In the genomic region with DNA sequence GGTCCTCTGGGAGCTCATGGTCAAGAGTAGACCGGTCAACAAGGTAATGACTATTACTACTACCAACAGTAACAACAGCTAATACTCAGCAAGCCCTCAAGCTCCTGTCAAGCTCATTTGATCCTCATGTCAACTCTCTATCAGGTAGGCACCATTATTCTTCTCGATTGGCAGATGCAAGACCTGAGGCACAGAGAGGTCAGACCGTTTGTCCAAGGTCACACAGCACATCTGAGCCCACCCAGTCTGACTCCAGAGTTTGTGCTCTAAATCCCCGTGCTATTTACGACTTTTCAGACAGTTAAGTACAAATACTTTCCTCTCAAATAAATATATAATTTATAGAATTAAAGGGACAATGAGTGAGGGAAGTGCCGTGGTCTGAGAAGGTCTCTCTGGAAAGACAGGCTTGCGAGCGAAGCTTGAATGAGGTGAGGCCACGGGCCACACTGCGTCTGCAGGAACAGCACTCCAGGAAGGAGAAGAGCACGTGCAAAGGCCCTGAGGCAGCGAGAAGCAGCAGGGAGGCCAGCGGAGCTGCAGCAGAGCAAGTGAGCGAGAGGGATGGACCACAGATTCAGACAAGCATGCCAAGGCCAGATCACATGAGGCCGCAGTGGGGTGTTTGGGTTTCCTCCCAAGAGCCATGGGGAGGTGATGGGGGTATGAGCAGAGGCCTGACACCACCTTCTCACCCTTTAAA, we compare ENCODE assay signal across 22 cellular contexts.
DNase-seq lines count a peak whose midpoint lies in the region; ATAC-seq, FAIRE-seq and TF ChIP-seq lines count a peak whose summit lies in the region.
"Had no signal": no experiment of that assay in that cellular context is flagged by ENCODE, and none has a peak within 500 bp of the region (broad histone marks: within the 10 kb centered on the region; RNA-seq: fewer than 3 reads in every experiment).

No MANE protein-coding gene starts in this region.

- WGBS in GM12878 (ENCODE audit: insufficient coverage, insufficient replicate concordance, low lambda C conversion rate, missing lambda C conversion rate) = 94% methylated on average over 15 of the region's 15 CpGs
- 92% methylated on average over 13 of the region's 15 CpGs for WGBS in mesenchymal stem cell

- no peak overlapping the region for H3K23ac ChIP-seq in mesenchymal stem cell (ENCODE audit: low read length in 2 of 2)

- no peak for TF ChIP-seq CTCF in GM12878 (IDR thresholded peaks at IDR 0.05 in 2 of 3, conservative IDR thresholded peaks at IDR 0.05 in 1 of 3; ENCODE audit: control insufficient read depth in 2 of 3, extremely low read depth in 1 of 3, insufficient read depth in 1 of 3, low read depth in 3 of 3, low read length in 3 of 3)

- H3K4me3 Mint-ChIP-seq in activated T-cell treated with anti-CD3 and anti-CD28 coated beads, Interleukin-2, amount 50 U/mL, for 24 hours = no peak overlapping the region
- no peak overlapping the region for H3K4me3 Mint-ChIP-seq in activated T-cell treated with anti-CD3 and anti-CD28 coated beads, Interleukin-2, amount 50 U/mL, for 72 hours
- H3K4me3 Mint-ChIP-seq: activated naive CD8-positive, alpha-beta T cell; GM23338; type B pancreatic cell had no signal

- no peak overlapping the region for H2BK120ac ChIP-seq in mesenchymal stem cell (ENCODE audit: low read depth, low read length)

- no peak overlapping the region for H2AK5ac ChIP-seq in mesenchymal stem cell (ENCODE audit: low read length, severe bottlenecking)

- peak overlapping the region; percentile 63 for H4K8ac ChIP-seq in mesenchymal stem cell (ENCODE audit: low read length)

- H3K9ac ChIP-seq in GM12878 (ENCODE audit: control insufficient read depth, insufficient read depth, low read length) (no peak overlapping the region), mesenchymal stem cell (ENCODE audit: low read length) (no peak overlapping the region)

- H3K4me3 ChIP-seq in GM12878 = no peak overlapping the region
- peak overlapping the region in 1 of 2 experiments; percentile 18 for H3K4me3 ChIP-seq in mesenchymal stem cell (ENCODE audit: insufficient read depth in 1 of 2, low read depth in 1 of 2, low read length in 2 of 2)
- H3K4me3 ChIP-seq: esophagus muscularis mucosa, GM23338, mucosa of descending colon, SJCRH30 had no signal

- ATAC-seq in activated T-cell treated with anti-CD3 and anti-CD28 coated beads, Interleukin-2, amount 50 U/mL, for 72 hours (replicated peaks in 1 of 2) = no peak
- ATAC-seq in GM12878 (no peak), HG02870 (IDR thresholded peaks at IDR 0.05; ENCODE audit: unreplicated experiment) (no peak)
- ATAC-seq: GM23338, mucosa of descending colon, Panc1 had no signal

- peaks cover 23% of the 10 kb centered on the region for H3K79me1 ChIP-seq in mesenchymal stem cell (replicated peaks; ENCODE audit: low read length, poor library complexity, severe bottlenecking)

- H3K4me1 Mint-ChIP-seq in activated T-cell treated with anti-CD3 and anti-CD28 coated beads, Interleukin-2, amount 50 U/mL, for 24 hours (ENCODE audit: low read depth) = peaks cover 60% of the 10 kb centered on the region
- peaks cover 44% of the 10 kb centered on the region for H3K4me1 Mint-ChIP-seq in activated T-cell treated with anti-CD3 and anti-CD28 coated beads, Interleukin-2, amount 50 U/mL, for 72 hours (ENCODE audit: low read depth)
- H3K4me1 Mint-ChIP-seq: GM23338 had no signal

- H3K18ac ChIP-seq in mesenchymal stem cell (ENCODE audit: low read depth in 1 of 2, low read length in 2 of 2) = no peak overlapping the region

- no peak for TF ChIP-seq EP300 in GM12878 (IDR thresholded peaks at IDR 0.05; ENCODE audit: borderline replicate concordance in 1 of 2, control insufficient read depth in 1 of 2, low read depth in 2 of 2, low read length in 2 of 2)

- no peak for FAIRE-seq in GM12878 (lab: Jason Lieb, UNC)
- FAIRE-seq: colon, frontal cortex had no signal

- no peak overlapping the region for H3K14ac ChIP-seq in mesenchymal stem cell (ENCODE audit: low read length in 2 of 2)

- H3K9me3 ChIP-seq in GM12878 (replicated peaks; ENCODE audit: control insufficient read depth, insufficient read depth, low read length) (no peaks in the 10 kb centered on the region), mesenchymal stem cell (ENCODE audit: control insufficient read depth, low read length) (no peaks in the 10 kb centered on the region)
- H3K9me3 ChIP-seq: esophagus muscularis mucosa, mucosa of descending colon, SJCRH30 had no signal

- no peak overlapping the region for H4K91ac ChIP-seq in mesenchymal stem cell (ENCODE audit: low read length)

- TF ChIP-seq RAD21 in GM12878 (IDR thresholded peaks at IDR 0.05; ENCODE audit: insufficient read depth, low read depth, low read length) = no peak

- peaks cover 22 to 26% of the 10 kb centered on the region in 2 experiments for H3K36me3 ChIP-seq in GM12878 (ENCODE audit: control insufficient read depth in 2 of 2, insufficient read depth in 2 of 2, low read length in 1 of 2)
- H3K36me3 ChIP-seq in mesenchymal stem cell (ENCODE audit: control insufficient read depth in 1 of 2, insufficient read depth in 2 of 2, low read depth in 1 of 2, low read length in 2 of 2) = peaks cover 0 to 9% of the 10 kb centered on the region in 2 experiments

- H4K20me1 ChIP-seq in GM12878 (ENCODE audit: control insufficient read depth, insufficient read depth) = peaks cover 6% of the 10 kb centered on the region; the same call in 1 of the 2 replicates

- H3K27ac ChIP-seq in GM12878 (ENCODE audit: control insufficient read depth, insufficient read depth) (no peak overlapping the region), mesenchymal stem cell (ENCODE audit: low read length, poor library complexity, severe bottlenecking) (no peak overlapping the region)
- H3K27ac ChIP-seq: esophagus muscularis mucosa, SJCRH30 had no signal

- no peak for TF ChIP-seq POLR2A in GM12878 (IDR thresholded peaks at IDR 0.05; ENCODE audit: low read depth, low read length)

- CTCF ChIA-PET in GM12878 (lab: Yijun Ruan, JAX) = interaction anchor here (0.6 kb wide), 1 partner anchor 139 kb away, joined by 4 read pairs; no protein-coding TSS in a partner anchor

- H2AFZ ChIP-seq in GM12878 (ENCODE audit: control insufficient read depth, low read depth, low read length) = no peak overlapping the region
- H2AFZ ChIP-seq in mesenchymal stem cell (ENCODE audit: low read depth, low read length) = no peak overlapping the region
- H2AFZ ChIP-seq: GM23338 had no signal

- no peak overlapping the region for H2BK12ac ChIP-seq in mesenchymal stem cell (ENCODE audit: low read length in 2 of 2)

- H2BK15ac ChIP-seq in mesenchymal stem cell (ENCODE audit: low read depth, poor library complexity, severe bottlenecking) = no peak overlapping the region

- no peak overlapping the region for H2BK5ac ChIP-seq in mesenchymal stem cell (ENCODE audit: low read depth, low read length, poor library complexity, severe bottlenecking)

- H3K4me2 ChIP-seq in GM12878 (ENCODE audit: control insufficient read depth, insufficient read depth) = no peak overlapping the region
- no peak overlapping the region for H3K4me2 ChIP-seq in mesenchymal stem cell (ENCODE audit: low read length, poor library complexity, severe bottlenecking)
- H3K4me2 ChIP-seq: GM23338 had no signal

- H3K4me1 ChIP-seq in GM12878 (ENCODE audit: control insufficient read depth, insufficient read depth, low read length) (peaks cover 32% of the 10 kb centered on the region), mesenchymal stem cell (ENCODE audit: control insufficient read depth, insufficient read depth, low read depth, low read length) (no peaks in the 10 kb centered on the region)
- H3K4me1 ChIP-seq: SJCRH30 had no signal

- peak overlapping the region; percentile 8 for H3K27ac Mint-ChIP-seq in activated T-cell treated with anti-CD3 and anti-CD28 coated beads, Interleukin-2, amount 50 U/mL, for 24 hours
- no peak overlapping the region for H3K27ac Mint-ChIP-seq in activated T-cell treated with anti-CD3 and anti-CD28 coated beads, Interleukin-2, amount 50 U/mL, for 72 hours
- H3K27ac Mint-ChIP-seq: GM23338 had no signal

- H3K79me2 ChIP-seq in GM12878 (ENCODE audit: control insufficient read depth, insufficient read depth, low read length) = peaks cover 49% of the 10 kb centered on the region

- H3K27me3 Mint-ChIP-seq in activated T-cell treated with anti-CD3 and anti-CD28 coated beads, Interleukin-2, amount 50 U/mL, for 24 hours = no peaks in the 10 kb centered on the region
- H3K27me3 Mint-ChIP-seq in activated T-cell treated with anti-CD3 and anti-CD28 coated beads, Interleukin-2, amount 50 U/mL, for 72 hours (ENCODE audit: low read depth) = no peaks in the 10 kb centered on the region
- H3K27me3 Mint-ChIP-seq: activated naive CD8-positive, alpha-beta T cell had no signal

- no peaks in the 10 kb centered on the region for H3K9me3 Mint-ChIP-seq in activated T-cell treated with anti-CD3 and anti-CD28 coated beads, Interleukin-2, amount 50 U/mL, for 24 hours
- no peaks in the 10 kb centered on the region for H3K9me3 Mint-ChIP-seq in activated T-cell treated with anti-CD3 and anti-CD28 coated beads, Interleukin-2, amount 50 U/mL, for 72 hours
- H3K9me3 Mint-ChIP-seq: GM23338, type B pancreatic cell had no signal

- SMC1A ChIA-PET in GM12878 (lab: Charles Lee; ENCODE audit: uncharacterized antibody, unreplicated experiment) = interaction anchor here (1.0 to 15.6 kb wide), 5 partner anchors 11 to 194 kb away, joined by 4 to 141 read pairs (median 6); no protein-coding TSS in a partner anchor

- intact Hi-C loops in GM12878 (cut with micrococcal nuclease; ENCODE audit: unreplicated experiment) = loop anchor here (10.0 kb wide), 1 partner anchor 194 kb away; no protein-coding TSS in a partner anchor

- in situ Hi-C loops in GM12878 (cut with MboI) = no loop called here

- DNase-seq in activated T-cell treated with anti-CD3 and anti-CD28 coated beads, Interleukin-2, amount 50 U/mL, for 24 hours = no peak
- no peak for DNase-seq in activated T-cell treated with anti-CD3 and anti-CD28 coated beads, Interleukin-2, amount 50 U/mL, for 72 hours
- no peak for DNase-seq in GM12878 (ENCODE audit: low read depth, low spot score)
- DNase-seq in mesenchymal stem cell = no peak
- DNase-seq in SHP77 (lab: John Stamatoyannopoulos, UW) = no peak
- no peak for DNase-seq in A172 (ENCODE audit: low spot score)
- DNase-seq in islet precursor cell = no peak
- DNase-seq: Calu3; mucosa of descending colon; NCI-H187; NCI-H524 treated with DMSO at 0.1 percent for 48 hours; NK-92 treated with Interleukin-12 subunit alpha and Interleukin-12 subunit beta, amount 100 ng/mL, for 24 hours; T-helper 1 cell had no signal

- H3K4ac ChIP-seq in mesenchymal stem cell (ENCODE audit: low read depth in 1 of 2, low read length in 2 of 2) = no peak overlapping the region

- POLR2A ChIA-PET in GM12878 (lab: Charles Lee) = no interaction called here

- no TSS peak for BruUV-seq in GM12878 (replicated peaks; lab: Mats Ljungman, UMichigan)

- H3K27me3 ChIP-seq in GM12878 (replicated peaks in 1 of 2; ENCODE audit: control insufficient read depth in 2 of 2, insufficient read depth in 2 of 2, low read length in 1 of 2) (no peaks in the 10 kb centered on the region), mesenchymal stem cell (ENCODE audit: control insufficient read depth in 1 of 2, insufficient read depth in 1 of 2, low read length in 2 of 2) (peaks cover 0 to 22% of the 10 kb centered on the region in 2 experiments)
- H3K27me3 ChIP-seq: esophagus muscularis mucosa, SJCRH30 had no signal

- peaks cover 49% of the 10 kb centered on the region for H3K36me3 Mint-ChIP-seq in activated T-cell treated with anti-CD3 and anti-CD28 coated beads, Interleukin-2, amount 50 U/mL, for 24 hours (ENCODE audit: low read depth)
- peaks cover 6 to 23% of the 10 kb centered on the region in 2 donors for H3K36me3 Mint-ChIP-seq in activated T-cell treated with anti-CD3 and anti-CD28 coated beads, Interleukin-2, amount 50 U/mL, for 72 hours (ENCODE audit: insufficient read depth in 2 of 2)
- H3K36me3 Mint-ChIP-seq: type B pancreatic cell had no signal

- RAD21 ChIA-PET in GM12878 (lab: Charles Lee; ENCODE audit: unreplicated experiment) = interaction anchor here (1.4 to 2.3 kb wide), 2 partner anchors 53 to 78 kb away, joined by 4 to 9 read pairs; no protein-coding TSS in a partner anchor
